ENCODE assay signal across 9 cellular contexts in genomic region chr2:111049792-111050640, GRCh38.
DNase-seq lines count a peak whose midpoint lies in the region; ATAC-seq and TF ChIP-seq lines count a peak whose summit lies in the region.
"Had no signal": no experiment of that assay in that cellular context is flagged by ENCODE, and none has a peak within 500 bp of the region (broad histone marks: within the 10 kb centered on the region; RNA-seq: fewer than 3 reads in every experiment).

No MANE protein-coding gene starts in this region.

- H3K27ac ChIP-seq in KMS-11 = peak overlapping the region; percentile 89

- H3K4me3 ChIP-seq in KMS-11 (IDR thresholded peaks at IDR 0.05; ENCODE audit: insufficient read depth, low read depth, low read length) = no peak overlapping the region
- no peak overlapping the region for H3K4me3 ChIP-seq in kidney epithelial cell (ENCODE audit: low read depth, low read length)

- peak overlapping the region; percentile 60 for H3K4me2 ChIP-seq in KMS-11

- peak; percentile 44 for DNase-seq in GM20000 (ENCODE audit: low spot score)
- DNase-seq in kidney epithelial cell (ENCODE audit: low read depth) = peak; percentile 80
- no peak for DNase-seq in NCI-H524 (lab: John Stamatoyannopoulos, UW)
- DNase-seq in nucleus accumbens (lab: John Stamatoyannopoulos, UW) = no peak
- DNase-seq in NCI-H1092 (lab: John Stamatoyannopoulos, UW) = no peak
- DNase-seq: NCI-H510A treated with DMSO at 0.1 percent for 48 hours had no signal

- H3K4me1 ChIP-seq in KMS-11 (ENCODE audit: low read depth, poor library complexity, severe bottlenecking) = peaks cover 43% of the 10 kb centered on the region

- H4K20me1 ChIP-seq in KMS-11 (ENCODE audit: insufficient read depth) = no peaks in the 10 kb centered on the region

- TF ChIP-seq CTCF in GM20000 (IDR thresholded peaks at IDR 0.05; ENCODE audit: extremely low read depth, missing control alignments) = no peak
- no peak for TF ChIP-seq CTCF in KMS-11 (conservative IDR thresholded peaks at IDR 0.05; ENCODE audit: low read depth, low read length)
- TF ChIP-seq CTCF in kidney epithelial cell (IDR thresholded peaks at IDR 0.05; ENCODE audit: insufficient read depth, low read length, poor library complexity, severe bottlenecking) = no peak

- H3K36me3 ChIP-seq in KMS-11 (ENCODE audit: insufficient read depth) (no peaks in the 10 kb centered on the region), kidney epithelial cell (ENCODE audit: control insufficient read depth, insufficient read depth, low read length) (no peaks in the 10 kb centered on the region)

- no peak overlapping the region for H2AFZ ChIP-seq in KMS-11 (ENCODE audit: low read depth)

- peak; percentile 66 for ATAC-seq in GM18511 (IDR thresholded peaks at IDR 0.05; ENCODE audit: unreplicated experiment)
- no peak for ATAC-seq in esophagus mucosa

- H3K79me2 ChIP-seq in KMS-11 (ENCODE audit: insufficient read depth, low read depth) = no peaks in the 10 kb centered on the region

- peak overlapping the region; percentile 55 for H3K9ac ChIP-seq in KMS-11

- H3K27me3 ChIP-seq in KMS-11 (ENCODE audit: insufficient read depth, low read depth) (no peaks in the 10 kb centered on the region), kidney epithelial cell (ENCODE audit: control insufficient read depth, insufficient read depth, low read length) (peaks cover 2% of the 10 kb centered on the region)

Comparison
In these comparisons a context has a peak if more than half of its experiments do, and no peak if none do; other contexts are left out.
1. DNase-seq: peak in GM20000 (single experiment) and kidney epithelial cell (single experiment); none in NCI-H524 (0 of 2), nucleus accumbens (0 of 56) and NCI-H1092 (single experiment).